12 cellular contexts compared by ENCODE assay signal in genomic region chr1:153547560-153548551, GRCh38. TPM values are rescaled to one million over a fixed set of nuclear protein-coding genes. Genes with fewer than 3 reads are reported as not detected.
DNase-seq lines count a peak whose midpoint lies in the region; ATAC-seq, FAIRE-seq and TF ChIP-seq lines count a peak whose summit lies in the region.
"Had no signal": no experiment of that assay in that cellular context is flagged by ENCODE, and none has a peak within 500 bp of the region (broad histone marks: within the 10 kb centered on the region; RNA-seq: fewer than 3 reads in every experiment).

No MANE protein-coding gene starts in this region.

- H4K91ac ChIP-seq in H1 (replicated peaks; ENCODE audit: insufficient read length, low read length) = peak overlapping the region; percentile 64

- H4K20me1 ChIP-seq in BLaER1 (no peaks in the 10 kb centered on the region), H1 (replicated peaks in 1 of 2; ENCODE audit: control insufficient read depth in 1 of 2, insufficient read depth in 2 of 2, low read length in 2 of 2) (no peaks in the 10 kb centered on the region), OCI-LY7 (ENCODE audit: insufficient read depth, low read length) (no peaks in the 10 kb centered on the region)

- no peak overlapping the region for H4K5ac ChIP-seq in H1 (ENCODE audit: insufficient read length, low read depth, low read length)

- H3K4me3 Mint-ChIP-seq in progenitor cell of endocrine pancreas (ENCODE audit: low read depth) = no peak overlapping the region
- H3K4me3 Mint-ChIP-seq: activated CD8-positive, alpha-beta T cell treated with anti-CD3 and anti-CD28 coated beads, Interleukin-2, amount 10 ng/mL, durations not matched to agents 7 days and 5 days had no signal

- H3K27me3 Mint-ChIP-seq in progenitor cell of endocrine pancreas = peaks cover 11% of the 10 kb centered on the region

- H3K36me3 Mint-ChIP-seq in progenitor cell of endocrine pancreas (ENCODE audit: insufficient read depth) = no peaks in the 10 kb centered on the region

- H3K79me2 ChIP-seq in H1 (ENCODE audit: control insufficient read depth in 1 of 2, insufficient read depth in 2 of 2, low read length in 2 of 2) (no peaks in the 10 kb centered on the region), OCI-LY7 (ENCODE audit: insufficient read depth, low read depth, low read length) (no peaks in the 10 kb centered on the region)

- WGBS in H1 (ENCODE audit: extremely low coverage in 1 of 2, insufficient coverage in 1 of 2, insufficient read length in 1 of 2, insufficient replicate concordance in 2 of 2, low coverage in 1 of 2, low lambda C conversion rate in 2 of 2, missing lambda C conversion rate in 1 of 2), 2 experiments = 86% methylated on average over 19 of the region's 19 CpGs; no CpG with 5 or more reads in 1 of the 2 experiments

- peak overlapping the region; percentile 75; the same call in 1 of the 2 replicates for H2BK20ac ChIP-seq in H1 (ENCODE audit: low read length)

- H2BK5ac ChIP-seq in H1 (ENCODE audit: low read depth, low read length) = 0 out of 2 replicates have a peak overlapping the region, but pooled peaks have one; percentile 29

- no peak for TF ChIP-seq POLR2A in H1 (IDR thresholded peaks at IDR 0.05; ENCODE audit: control extremely low read depth in 1 of 2, low read depth in 2 of 2, low read length in 2 of 2)

- DNase-seq in HL-60 (ENCODE audit: low read depth in 1 of 2, low spot score in 1 of 2) = no peak
- DNase-seq in H1 (ENCODE audit: low read depth in 1 of 2, low spot score in 2 of 2) = no peak
- DNase-seq in progenitor cell of endocrine pancreas (ENCODE audit: low spot score, unreplicated experiment) = no peak
- no peak for DNase-seq in T-helper 1 cell
- DNase-seq in OCI-LY7 (ENCODE audit: low spot score) = no peak
- DNase-seq in NCI-H1417 (lab: John Stamatoyannopoulos, UW) = no peak
- DNase-seq: activated CD8-positive, alpha-beta T cell treated with anti-CD3 and anti-CD28 coated beads, Interleukin-2, amount 10 ng/mL, durations not matched to agents 7 days and 5 days; COR-L47; head of caudate nucleus had no signal

- H3K9ac ChIP-seq in BLaER1 (0 out of 2 replicates have a peak overlapping the region, but pooled peaks have one; percentile 22), H1 (replicated peaks in 1 of 4; ENCODE audit: extremely low read depth in 1 of 4, low read depth in 3 of 4, low read length in 3 of 4) (no peak overlapping the region)

- POLR2A ChIA-PET in H1 (lab: Charles Lee; ENCODE audit: partially characterized antibody) = interaction anchor here (0.7 to 1.5 kb wide), 5 partner anchors 15 to 86 kb away, joined by 3 to 5 read pairs (median 4); partner anchors contain the start of genes CHTOP and S100A16
- POLR2A ChIA-PET in OCI-LY7 (lab: Charles Lee) = interaction anchor here (0.5 kb wide), 1 partner anchor 50 kb away, joined by 3 read pairs; no protein-coding TSS in a partner anchor

- H2BK15ac ChIP-seq in H1 (ENCODE audit: low read length) = peak overlapping the region; percentile 99; the same call in 1 of the 2 replicates

- H3K79me1 ChIP-seq in H1 (ENCODE audit: low read depth, low read length) = no peaks in the 10 kb centered on the region

- H3K18ac ChIP-seq in H1 (ENCODE audit: extremely low read depth, low read length) = peak overlapping the region; percentile 24

- H3K4me1 Mint-ChIP-seq in progenitor cell of endocrine pancreas (ENCODE audit: low read depth) = peaks cover 27% of the 10 kb centered on the region

- H3K27ac Mint-ChIP-seq in progenitor cell of endocrine pancreas = peak overlapping the region; percentile 52

- no peaks in the 10 kb centered on the region for H3K9me3 Mint-ChIP-seq in progenitor cell of endocrine pancreas (ENCODE audit: low read depth)

- peak overlapping the region; percentile 62; the same call in 1 of the 2 replicates for H2BK12ac ChIP-seq in H1 (ENCODE audit: low read depth, low read length)

- H3K4me1 ChIP-seq in BLaER1 = peaks cover 85% of the 10 kb centered on the region
- H3K4me1 ChIP-seq in H1 (replicated peaks in 1 of 4; ENCODE audit: control insufficient read depth in 3 of 4, insufficient read depth in 4 of 4, low read length in 3 of 4) = peaks cover 4 to 35% (median 21%) of the 10 kb centered on the region in 4 experiments
- peaks cover 16% of the 10 kb centered on the region for H3K4me1 ChIP-seq in OCI-LY7 (ENCODE audit: insufficient read depth, low read length, poor library complexity, severe bottlenecking)

- no peaks in the 10 kb centered on the region for H3K27me3 ChIP-seq in BLaER1
- no peaks in the 10 kb centered on the region for H3K27me3 ChIP-seq in HL-60 (ENCODE audit: insufficient read depth, poor library complexity, severe bottlenecking)
- no peaks in the 10 kb centered on the region; a peak in 2 of 7 replicates for H3K27me3 ChIP-seq in H1 (replicated peaks in 1 of 4; ENCODE audit: control insufficient read depth in 3 of 4, extremely low read depth in 1 of 4, insufficient read depth in 3 of 4, low read length in 3 of 4)
- H3K27me3 ChIP-seq: SJSA1 had no signal

- ATAC-seq in GM21717 (IDR thresholded peaks at IDR 0.05; ENCODE audit: unreplicated experiment) = no peak
- ATAC-seq: activated CD8-positive, alpha-beta T cell treated with anti-CD3 and anti-CD28 coated beads, Interleukin-2, amount 10 ng/mL, durations not matched to agents 7 days and 5 days had no signal

- H2AFZ ChIP-seq in H1 (ENCODE audit: low read length) (no peak overlapping the region), OCI-LY7 (ENCODE audit: low read length) (no peak overlapping the region)

- no peak for TF ChIP-seq CTCF in HL-60 (IDR thresholded peaks at IDR 0.05; ENCODE audit: insufficient read depth, low read length)
- TF ChIP-seq CTCF in H1 (IDR thresholded peaks at IDR 0.05; ENCODE audit: control extremely low read depth in 1 of 3, insufficient read depth in 1 of 3, low read depth in 1 of 3, low read length in 3 of 3) = no peak
- no peak for TF ChIP-seq CTCF in progenitor cell of endocrine pancreas (IDR thresholded peaks at IDR 0.05; ENCODE audit: unreplicated experiment)
- TF ChIP-seq CTCF in OCI-LY7 (conservative IDR thresholded peaks at IDR 0.05; ENCODE audit: low read length) = no peak

- TF ChIP-seq RAD21 in H1 (IDR thresholded peaks at IDR 0.05 in 1 of 2, conservative IDR thresholded peaks at IDR 0.05 in 1 of 2; ENCODE audit: low read depth in 2 of 2, low read length in 2 of 2) = no peak

- BruUV-seq in OCI-LY7 (replicated peaks; lab: Mats Ljungman, UMichigan) = no TSS peak

- no peak for FAIRE-seq in H1 (lab: Jason Lieb, UNC)

- no peak overlapping the region for H4K8ac ChIP-seq in H1 (ENCODE audit: extremely low read depth, insufficient read depth, low read length)

- H3K56ac ChIP-seq in H1 (replicated peaks; ENCODE audit: insufficient read length, low read depth, low read length) = no peak overlapping the region

- H3K27ac ChIP-seq in BLaER1 (peak overlapping the region; percentile 83), HL-60 (replicated peaks) (peak overlapping the region; percentile 93), H1 (ENCODE audit: low read depth, low read length) (no peak overlapping the region), OCI-LY7 (ENCODE audit: low read depth, low read length, poor library complexity, severe bottlenecking) (no peak overlapping the region)

- no peak for TF ChIP-seq EP300 in H1 (IDR thresholded peaks at IDR 0.05; ENCODE audit: borderline replicate concordance in 1 of 2, low read depth in 2 of 2, low read length in 2 of 2)

- no peak overlapping the region for H3K4me3 ChIP-seq in BLaER1
- no peak overlapping the region for H3K4me3 ChIP-seq in HL-60 (replicated peaks; ENCODE audit: insufficient read depth, low read length)
- H3K4me3 ChIP-seq in H1 (ENCODE audit: extremely low read depth in 1 of 4, insufficient read depth in 2 of 4, low read depth in 3 of 4, low read length in 4 of 4) = no peak overlapping the region
- no peak overlapping the region for H3K4me3 ChIP-seq in OCI-LY7 (ENCODE audit: low read depth, low read length, poor library complexity, severe bottlenecking)
- H3K4me3 ChIP-seq: SJSA1 had no signal

- CTCF ChIA-PET in H1 (lab: Charles Lee; ENCODE audit: partially characterized antibody) = interaction anchor here (0.7 to 12.9 kb wide), 7 partner anchors 9 to 80 kb away, joined by 3 to 165 read pairs (median 5); partner anchors contain the start of genes S100A1, S100A13, S100A2 and S100A5
- CTCF ChIA-PET in OCI-LY7 (lab: Charles Lee; ENCODE audit: unreplicated experiment) = no interaction called here

- no peak overlapping the region for H3K4ac ChIP-seq in H1 (replicated peaks; ENCODE audit: insufficient read length, low read depth, low read length)

- no peak overlapping the region for H2BK120ac ChIP-seq in H1 (replicated peaks; ENCODE audit: low read depth, low read length)

- intact Hi-C loops in OCI-LY7 (cut with micrococcal nuclease; ENCODE audit: unreplicated experiment) = no loop called here

- H3K4me2 ChIP-seq in BLaER1 (peak overlapping the region; percentile 86), H1 (ENCODE audit: insufficient read depth in 1 of 2, low read depth in 2 of 2, low read length in 2 of 2) (no peak overlapping the region), OCI-LY7 (ENCODE audit: low read length) (no peak overlapping the region)

- H3K36me3 ChIP-seq in BLaER1 (no peaks in the 10 kb centered on the region), H1 (ENCODE audit: control insufficient read depth in 2 of 4, insufficient read depth in 4 of 4, low read length in 3 of 4) (no peaks in the 10 kb centered on the region), OCI-LY7 (ENCODE audit: insufficient read depth, low read length) (no peaks in the 10 kb centered on the region)
- H3K36me3 ChIP-seq: SJSA1 had no signal

- H3K9me2 ChIP-seq in OCI-LY7 (ENCODE audit: insufficient read depth, low read length) = no peaks in the 10 kb centered on the region

- no peaks in the 10 kb centered on the region for H3K9me3 ChIP-seq in BLaER1
- no peaks in the 10 kb centered on the region for H3K9me3 ChIP-seq in H1 (ENCODE audit: insufficient read depth in 2 of 2, low read depth in 1 of 2, low read length in 1 of 2)
- H3K9me3 ChIP-seq in OCI-LY7 (ENCODE audit: low read length) = no peaks in the 10 kb centered on the region
- H3K9me3 ChIP-seq: SJSA1 had no signal

- H3K23ac ChIP-seq in H1 (ENCODE audit: insufficient read length) = no peak overlapping the region

- no peak overlapping the region for H3K14ac ChIP-seq in H1 (ENCODE audit: insufficient read length)

- H3K23me2 ChIP-seq in H1 (ENCODE audit: low read depth, low read length) = peaks cover 6% of the 10 kb centered on the region

- H2AK5ac ChIP-seq in H1 (ENCODE audit: low read depth, low read length) = no peak overlapping the region; the same call in 1 of the 2 replicates

RNA-seq across cellular contexts. Expression of gene S100A3, which starts 1.2 kb away (rescaled TPM):
- total RNA-seq in H1 (2021; fragmentation: NEBNext Ultra II Directional; extraction: Animal tissue kit (Norgen Biotek cat#: 25700)) = 0.47 TPM in 1 of 2 replicates, not detected in the other
- polyA plus RNA-seq in H1 (2011; rRNA removed) = 0.26 and 0.77 TPM in 2 replicates
- polyA plus RNA-seq in H1 (2011; cell fraction: cytosol; rRNA removed) = 1.1 TPM
- 0.43 TPM for polyA plus RNA-seq in H1 (2011; cell fraction: nucleus; rRNA removed)
- polyA plus RNA-seq in H1 (2012, experiment 1 of 2) = not detected in 4 replicates
- not detected for polyA plus RNA-seq in H1 (2012, experiment 2 of 2)
- polyA plus RNA-seq in H1 (2013, experiment 1 of 2) = 0.14 TPM
- 0.24 TPM for polyA plus RNA-seq in H1 (2013, experiment 2 of 2)
- not detected in 2 replicates for polyA minus RNA-seq in H1 (2011; rRNA and poly(A)+ RNA removed)
- polyA minus RNA-seq in H1 (2011; cell fraction: cytosol; rRNA and poly(A)+ RNA removed) = not detected
- polyA minus RNA-seq in H1 (2011; cell fraction: nucleus; rRNA and poly(A)+ RNA removed) = not detected
- total RNA-seq in progenitor cell of endocrine pancreas = 0.46 and 1.5 TPM in 2 replicates
- not detected in 2 replicates for total RNA-seq in OCI-LY7 (2014; rRNA removed; shearing (Covaris generic))
- not detected in 2 replicates for total RNA-seq in OCI-LY7 (2022)
- total RNA-seq: activated CD8-positive, alpha-beta T cell treated with anti-CD3 and anti-CD28 coated beads, Interleukin-2, amount 10 ng/mL, durations not matched to agents 7 days and 5 days had no signal

RNA-seq across cellular contexts. Expression of gene S100A4, which starts 2.2 kb away (rescaled TPM):
- 36.3 and 39.6 TPM in 2 replicates for total RNA-seq in H1 (2021; fragmentation: NEBNext Ultra II Directional; extraction: Animal tissue kit (Norgen Biotek cat#: 25700))
- polyA plus RNA-seq in H1 (2011; rRNA removed) = 43.3 and 85.4 TPM in 2 replicates
- 48.1 TPM for polyA plus RNA-seq in H1 (2011; cell fraction: cytosol; rRNA removed)
- 16.4 TPM for polyA plus RNA-seq in H1 (2011; cell fraction: nucleus; rRNA removed)
- polyA plus RNA-seq in H1 (2012, experiment 1 of 2) = 45.5 to 53.5 TPM (median 49.9 TPM) in 4 replicates
- polyA plus RNA-seq in H1 (2012, experiment 2 of 2) = 137 TPM
- 70.2 TPM for polyA plus RNA-seq in H1 (2013, experiment 1 of 2)
- 68.2 TPM for polyA plus RNA-seq in H1 (2013, experiment 2 of 2)
- 13.4 and 13.9 TPM in 2 replicates for polyA minus RNA-seq in H1 (2011; rRNA and poly(A)+ RNA removed)
- polyA minus RNA-seq in H1 (2011; cell fraction: cytosol; rRNA and poly(A)+ RNA removed) = 9.5 TPM
- polyA minus RNA-seq in H1 (2011; cell fraction: nucleus; rRNA and poly(A)+ RNA removed) = 11.6 TPM
- total RNA-seq in progenitor cell of endocrine pancreas = 7.6 and 11.1 TPM in 2 replicates
- total RNA-seq in OCI-LY7 (2014; rRNA removed; shearing (Covaris generic)) = 1.6 and 3.6 TPM in 2 replicates
- total RNA-seq in OCI-LY7 (2022) = 0.53 and 1.9 TPM in 2 replicates

RNA-seq across cellular contexts. Expression of gene S100A5, which starts 7.1 kb away (rescaled TPM):
- total RNA-seq in H1 (2021; fragmentation: NEBNext Ultra II Directional; extraction: Animal tissue kit (Norgen Biotek cat#: 25700)) = not detected in 2 replicates
- polyA plus RNA-seq in H1 (2011; rRNA removed) = not detected in 2 replicates
- not detected for polyA plus RNA-seq in H1 (2011; cell fraction: cytosol; rRNA removed)
- not detected for polyA plus RNA-seq in H1 (2011; cell fraction: nucleus; rRNA removed)
- not detected in 4 replicates for polyA plus RNA-seq in H1 (2012, experiment 1 of 2)
- polyA plus RNA-seq in H1 (2012, experiment 2 of 2) = not detected
- 0.08 TPM for polyA plus RNA-seq in H1 (2013, experiment 1 of 2)
- not detected for polyA plus RNA-seq in H1 (2013, experiment 2 of 2)
- 0.69 TPM in 1 of 2 replicates, not detected in the other for polyA minus RNA-seq in H1 (2011; rRNA and poly(A)+ RNA removed)
- polyA minus RNA-seq in H1 (2011; cell fraction: cytosol; rRNA and poly(A)+ RNA removed) = not detected
- not detected for polyA minus RNA-seq in H1 (2011; cell fraction: nucleus; rRNA and poly(A)+ RNA removed)
- not detected in 2 replicates for total RNA-seq in progenitor cell of endocrine pancreas
- total RNA-seq in OCI-LY7 (2014; rRNA removed; shearing (Covaris generic)) = not detected in 2 replicates
- total RNA-seq in OCI-LY7 (2022) = not detected in 2 replicates
- total RNA-seq: SJSA1 had no signal

RNA-seq across cellular contexts. Expression of gene S100A6, which starts 12.1 kb away (rescaled TPM):
- total RNA-seq in H1 (2021; fragmentation: NEBNext Ultra II Directional; extraction: Animal tissue kit (Norgen Biotek cat#: 25700)) = 11.1 and 11.5 TPM in 2 replicates
- 45.8 and 63.0 TPM in 2 replicates for polyA plus RNA-seq in H1 (2011; rRNA removed)
- polyA plus RNA-seq in H1 (2011; cell fraction: cytosol; rRNA removed) = 41.4 TPM
- 29.9 TPM for polyA plus RNA-seq in H1 (2011; cell fraction: nucleus; rRNA removed)
- 38.9 to 50.1 TPM (median 45.3 TPM) in 4 replicates for polyA plus RNA-seq in H1 (2012, experiment 1 of 2)
- 57.1 TPM for polyA plus RNA-seq in H1 (2012, experiment 2 of 2)
- polyA plus RNA-seq in H1 (2013, experiment 1 of 2) = 12.2 TPM
- 12.1 TPM for polyA plus RNA-seq in H1 (2013, experiment 2 of 2)
- 7.9 and 10.3 TPM in 2 replicates for polyA minus RNA-seq in H1 (2011; rRNA and poly(A)+ RNA removed)
- 29.6 TPM for polyA minus RNA-seq in H1 (2011; cell fraction: cytosol; rRNA and poly(A)+ RNA removed)
- polyA minus RNA-seq in H1 (2011; cell fraction: nucleus; rRNA and poly(A)+ RNA removed) = 15.6 TPM
- total RNA-seq in progenitor cell of endocrine pancreas (12.5 and 14.8 TPM in 2 replicates), OCI-LY7 (2022) (not detected in 2 replicates)
- not detected in 2 replicates for total RNA-seq in OCI-LY7 (2014; rRNA removed; shearing (Covaris generic))

RNA-seq across cellular contexts. Expression of gene S100A2, which starts 17.8 kb away (rescaled TPM):
- 2.0 TPM in 1 of 2 replicates, not detected in the other for total RNA-seq in H1 (2021; fragmentation: NEBNext Ultra II Directional; extraction: Animal tissue kit (Norgen Biotek cat#: 25700))
- polyA plus RNA-seq in H1 (2011; rRNA removed) = 0.71 and 0.86 TPM in 2 replicates
- polyA plus RNA-seq in H1 (2011; cell fraction: cytosol; rRNA removed) = 1.1 TPM
- 0.78 TPM for polyA plus RNA-seq in H1 (2011; cell fraction: nucleus; rRNA removed)
- polyA plus RNA-seq in H1 (2012, experiment 1 of 2) = 0.69 to 2.1 TPM (median 1.2 TPM) in 4 replicates
- 0.20 TPM for polyA plus RNA-seq in H1 (2012, experiment 2 of 2)
- polyA plus RNA-seq in H1 (2013, experiment 1 of 2) = 2.0 TPM
- 2.6 TPM for polyA plus RNA-seq in H1 (2013, experiment 2 of 2)
- 0.60 TPM in 1 of 2 replicates, not detected in the other for polyA minus RNA-seq in H1 (2011; rRNA and poly(A)+ RNA removed)
- polyA minus RNA-seq in H1 (2011; cell fraction: cytosol; rRNA and poly(A)+ RNA removed) = not detected
- not detected for polyA minus RNA-seq in H1 (2011; cell fraction: nucleus; rRNA and poly(A)+ RNA removed)
- total RNA-seq in progenitor cell of endocrine pancreas (0.36 and 1.6 TPM in 2 replicates), OCI-LY7 (2022) (1.4 TPM in 1 of 2 replicates, not detected in the other)
- total RNA-seq in OCI-LY7 (2014; rRNA removed; shearing (Covaris generic)) = not detected in 2 replicates

Comparison
In these comparisons a context has a peak if more than half of its experiments do, and no peak if none do; other contexts are left out.
1. H3K27ac ChIP-seq: peak in BLaER1 (single experiment) and HL-60 (single experiment); none in H1 (single experiment) and OCI-LY7 (single experiment).